Comparison of ENCODE assay signal across 1 cellular context in the genomic region with DNA sequence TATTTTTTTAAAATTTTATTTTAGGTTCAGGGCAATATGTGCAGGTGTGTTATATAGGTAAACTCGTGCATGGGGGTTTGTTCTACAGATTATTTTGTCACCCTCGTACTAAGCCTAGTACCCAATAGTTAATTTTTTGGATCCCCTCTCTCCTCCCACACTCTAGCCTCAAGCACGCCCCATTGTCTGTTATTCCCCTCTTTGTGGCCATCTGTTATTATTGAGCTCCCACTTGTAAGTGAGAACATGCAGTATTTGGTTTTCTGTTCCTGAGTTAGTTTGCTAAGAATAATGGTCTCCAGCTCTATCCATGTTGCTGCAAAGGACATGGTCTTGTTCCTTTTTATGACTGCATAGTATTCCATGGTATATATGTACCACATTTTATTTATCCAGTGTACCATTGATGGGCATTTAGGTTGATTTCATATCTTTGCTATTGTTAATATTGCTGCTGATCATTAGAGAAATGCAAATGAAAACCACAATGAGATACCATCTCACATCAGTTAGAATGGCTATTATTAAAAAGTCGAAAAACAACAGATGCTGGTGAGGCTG.
TF ChIP-seq lines count a peak whose summit lies in the region.

No MANE protein-coding gene starts in this region.

TF ChIP-seq in WTC11, 78 proteins besides CTCF, POLR2A, EP300 and RAD21 (continued from another document):
- TF ChIP-seq, protein P1, sequence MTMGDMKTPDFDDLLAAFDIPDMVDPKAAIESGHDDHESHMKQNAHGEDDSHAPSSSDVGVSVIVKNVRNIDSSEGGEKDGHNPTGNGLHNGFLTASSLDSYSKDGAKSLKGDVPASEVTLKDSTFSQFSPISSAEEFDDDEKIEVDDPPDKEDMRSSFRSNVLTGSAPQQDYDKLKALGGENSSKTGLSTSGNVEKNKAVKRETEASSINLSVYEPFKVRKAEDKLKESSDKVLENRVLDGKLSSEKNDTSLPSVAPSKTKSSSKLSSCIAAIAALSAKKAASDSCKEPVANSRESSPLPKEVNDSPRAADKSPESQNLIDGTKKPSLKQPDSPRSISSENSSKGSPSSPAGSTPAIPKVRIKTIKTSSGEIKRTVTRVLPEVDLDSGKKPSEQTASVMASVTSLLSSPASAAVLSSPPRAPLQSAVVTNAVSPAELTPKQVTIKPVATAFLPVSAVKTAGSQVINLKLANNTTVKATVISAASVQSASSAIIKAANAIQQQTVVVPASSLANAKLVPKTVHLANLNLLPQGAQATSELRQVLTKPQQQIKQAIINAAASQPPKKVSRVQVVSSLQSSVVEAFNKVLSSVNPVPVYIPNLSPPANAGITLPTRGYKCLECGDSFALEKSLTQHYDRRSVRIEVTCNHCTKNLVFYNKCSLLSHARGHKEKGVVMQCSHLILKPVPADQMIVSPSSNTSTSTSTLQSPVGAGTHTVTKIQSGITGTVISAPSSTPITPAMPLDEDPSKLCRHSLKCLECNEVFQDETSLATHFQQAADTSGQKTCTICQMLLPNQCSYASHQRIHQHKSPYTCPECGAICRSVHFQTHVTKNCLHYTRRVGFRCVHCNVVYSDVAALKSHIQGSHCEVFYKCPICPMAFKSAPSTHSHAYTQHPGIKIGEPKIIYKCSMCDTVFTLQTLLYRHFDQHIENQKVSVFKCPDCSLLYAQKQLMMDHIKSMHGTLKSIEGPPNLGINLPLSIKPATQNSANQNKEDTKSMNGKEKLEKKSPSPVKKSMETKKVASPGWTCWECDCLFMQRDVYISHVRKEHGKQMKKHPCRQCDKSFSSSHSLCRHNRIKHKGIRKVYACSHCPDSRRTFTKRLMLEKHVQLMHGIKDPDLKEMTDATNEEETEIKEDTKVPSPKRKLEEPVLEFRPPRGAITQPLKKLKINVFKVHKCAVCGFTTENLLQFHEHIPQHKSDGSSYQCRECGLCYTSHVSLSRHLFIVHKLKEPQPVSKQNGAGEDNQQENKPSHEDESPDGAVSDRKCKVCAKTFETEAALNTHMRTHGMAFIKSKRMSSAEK (CRISPR knock-in tag; IDR thresholded peaks at IDR 0.05; ENCODE audit: borderline replicate concordance), result peak; percentile 93
- TF ChIP-seq, protein P2, sequence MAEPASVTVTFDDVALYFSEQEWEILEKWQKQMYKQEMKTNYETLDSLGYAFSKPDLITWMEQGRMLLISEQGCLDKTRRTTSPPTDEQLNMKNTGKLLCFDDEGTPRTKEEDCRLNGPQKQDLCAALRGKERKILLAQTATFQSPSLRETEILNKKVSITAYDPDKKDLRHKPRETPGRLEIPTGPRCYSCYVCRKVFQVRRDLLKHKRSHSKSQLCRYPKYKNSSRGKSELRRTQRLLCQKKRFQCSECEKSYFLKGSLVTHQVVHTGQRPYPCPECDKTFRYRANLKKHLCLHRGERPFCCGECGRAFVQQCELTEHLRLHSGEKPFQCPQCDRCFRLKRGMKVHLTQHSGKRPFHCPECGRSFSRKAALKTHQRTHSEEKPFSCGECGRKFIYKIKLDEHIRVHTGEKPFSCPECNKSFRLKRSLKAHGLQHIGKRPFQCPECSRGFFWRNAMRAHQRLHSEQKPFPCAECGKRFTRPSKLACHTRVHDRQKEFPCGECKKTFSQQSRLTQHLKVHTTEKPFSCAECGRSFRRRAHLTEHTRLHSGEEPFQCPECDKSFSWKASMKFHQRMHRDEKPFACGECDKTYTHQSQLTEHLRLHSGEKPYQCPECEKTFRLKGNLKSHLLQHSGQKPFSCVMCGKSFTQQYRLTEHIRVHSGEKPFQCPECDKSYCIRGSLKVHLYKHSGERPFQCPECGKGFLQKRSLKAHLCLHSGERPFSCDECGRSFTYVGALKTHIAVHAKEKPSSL (CRISPR knock-in tag; conservative IDR thresholded peaks at IDR 0.05), result peak; percentile 69
- TF ChIP-seq ZNF416 (CRISPR knock-in tag; IDR thresholded peaks at IDR 0.05) (peak; percentile 86), EMX1 (CRISPR knock-in tag; IDR thresholded peaks at IDR 0.05) (peak; percentile 92)
- TF ChIP-seq, protein P3, sequence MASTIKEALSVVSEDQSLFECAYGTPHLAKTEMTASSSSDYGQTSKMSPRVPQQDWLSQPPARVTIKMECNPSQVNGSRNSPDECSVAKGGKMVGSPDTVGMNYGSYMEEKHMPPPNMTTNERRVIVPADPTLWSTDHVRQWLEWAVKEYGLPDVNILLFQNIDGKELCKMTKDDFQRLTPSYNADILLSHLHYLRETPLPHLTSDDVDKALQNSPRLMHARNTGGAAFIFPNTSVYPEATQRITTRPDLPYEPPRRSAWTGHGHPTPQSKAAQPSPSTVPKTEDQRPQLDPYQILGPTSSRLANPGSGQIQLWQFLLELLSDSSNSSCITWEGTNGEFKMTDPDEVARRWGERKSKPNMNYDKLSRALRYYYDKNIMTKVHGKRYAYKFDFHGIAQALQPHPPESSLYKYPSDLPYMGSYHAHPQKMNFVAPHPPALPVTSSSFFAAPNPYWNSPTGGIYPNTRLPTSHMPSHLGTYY (CRISPR knock-in tag; IDR thresholded peaks at IDR 0.05), result peak; percentile 65; the same call in 1 of the 2 replicates
